Comparison of ENCODE assay signal across 8 cellular contexts in genomic region chr15:66287461-66288055, GRCh38. TPM values are rescaled to one million over a fixed set of nuclear protein-coding genes. Genes with fewer than 3 reads are reported as not detected.
DNase-seq lines count a peak whose midpoint lies in the region; ATAC-seq lines count a peak whose summit lies in the region.

No MANE protein-coding gene starts in this region.

- no peak overlapping the region for H3K4me3 Mint-ChIP-seq in stimulated activated memory B cell treated with anti-CD40 and anti-IgM and Interleukin-4, amounts not matched to agents 10 μg/mL and 1 μg/mL and 100 μg/mL, for 72 hours
- no peak overlapping the region for H3K4me3 Mint-ChIP-seq in stimulated activated effector memory CD8-positive, alpha-beta T cell treated with anti-CD3 and anti-CD28 coated beads, Interleukin-12 subunit alpha, Interleukin-12 subunit beta, amount 100 ng/mL, for 72 hours

- H3K4me1 Mint-ChIP-seq in stimulated activated memory B cell treated with anti-CD40 and anti-IgM and Interleukin-4, amounts not matched to agents 10 μg/mL and 1 μg/mL and 100 μg/mL, for 72 hours, result peaks cover 22% of the 10 kb centered on the region
- peaks cover 21% of the 10 kb centered on the region for H3K4me1 Mint-ChIP-seq in stimulated activated effector memory CD8-positive, alpha-beta T cell treated with anti-CD3 and anti-CD28 coated beads, Interleukin-12 subunit alpha, Interleukin-12 subunit beta, amount 100 ng/mL, for 72 hours

- no peaks in the 10 kb centered on the region for H3K27me3 Mint-ChIP-seq in stimulated activated memory B cell treated with anti-CD40 and anti-IgM and Interleukin-4, amounts not matched to agents 10 μg/mL and 1 μg/mL and 100 μg/mL, for 72 hours

- H3K9me3 Mint-ChIP-seq in stimulated activated memory B cell treated with anti-CD40 and anti-IgM and Interleukin-4, amounts not matched to agents 10 μg/mL and 1 μg/mL and 100 μg/mL, for 72 hours, result no peaks in the 10 kb centered on the region
- H3K9me3 Mint-ChIP-seq in stimulated activated effector memory CD8-positive, alpha-beta T cell treated with anti-CD3 and anti-CD28 coated beads, Interleukin-12 subunit alpha, Interleukin-12 subunit beta, amount 100 ng/mL, for 72 hours, result no peaks in the 10 kb centered on the region

- H3K27ac Mint-ChIP-seq in stimulated activated memory B cell treated with anti-CD40 and anti-IgM and Interleukin-4, amounts not matched to agents 10 μg/mL and 1 μg/mL and 100 μg/mL, for 72 hours, result no peak overlapping the region
- H3K27ac Mint-ChIP-seq in stimulated activated effector memory CD8-positive, alpha-beta T cell treated with anti-CD3 and anti-CD28 coated beads, Interleukin-12 subunit alpha, Interleukin-12 subunit beta, amount 100 ng/mL, for 72 hours, result no peak overlapping the region

- no peaks in the 10 kb centered on the region for H3K36me3 Mint-ChIP-seq in stimulated activated memory B cell treated with anti-CD40 and anti-IgM and Interleukin-4, amounts not matched to agents 10 μg/mL and 1 μg/mL and 100 μg/mL, for 72 hours
- H3K36me3 Mint-ChIP-seq in stimulated activated effector memory CD8-positive, alpha-beta T cell treated with anti-CD3 and anti-CD28 coated beads, Interleukin-12 subunit alpha, Interleukin-12 subunit beta, amount 100 ng/mL, for 72 hours, result peaks cover 5% of the 10 kb centered on the region

- ATAC-seq in stimulated activated memory B cell treated with anti-CD40 and anti-IgM and Interleukin-4, amounts not matched to agents 10 μg/mL and 1 μg/mL and 100 μg/mL, for 72 hours, result no peak
- no peak for ATAC-seq in stimulated activated effector memory CD8-positive, alpha-beta T cell treated with anti-CD3 and anti-CD28 coated beads, Interleukin-12 subunit alpha, Interleukin-12 subunit beta, amount 100 ng/mL, for 72 hours

- DNase-seq in NOMO-1 (lab: John Stamatoyannopoulos, UW; ENCODE audit: unreplicated experiment in 2 of 2) (peak; percentile 13 to 56), NOMO-1 treated with dmso at 0.1 percent for 144 hours (lab: John Stamatoyannopoulos, UW; ENCODE audit: unreplicated experiment) (no peak), NCI-H2171 (lab: John Stamatoyannopoulos, UW) (peak; percentile 52), myocyte (ENCODE audit: low read depth) (peak; percentile 64), GM19238 (ENCODE audit: insufficient read length, low spot score) (no peak)
- peak; percentile 14 for DNase-seq in central memory CD4-positive, alpha-beta T cell
- no peak for DNase-seq in stimulated activated effector memory CD8-positive, alpha-beta T cell treated with anti-CD3 and anti-CD28 coated beads, Interleukin-12 subunit alpha, Interleukin-12 subunit beta, amount 100 ng/mL, for 72 hours (ENCODE audit: low spot score in 2 of 2)

RNA-seq across cellular contexts. Expression of gene DIS3L, which starts 5.8 kb away (rescaled TPM):
- total RNA-seq in myocyte, result 27.3 and 28.5 TPM in 2 replicates
- polyA plus RNA-seq in myocyte (2012), result 15.0 TPM

RNA-seq across cellular contexts. Expression of gene MEGF11, which starts 34.0 kb away (rescaled TPM):
- not detected in 2 replicates for total RNA-seq in myocyte
- polyA plus RNA-seq in myocyte (2012), result 0.45 TPM

Comparison
In these comparisons a context has a peak if more than half of its experiments do, and no peak if none do; other contexts are left out.
1. DNase-seq: peak in NOMO-1 (2 of 2), NCI-H2171 (single experiment), central memory CD4-positive, alpha-beta T cell (single experiment) and myocyte (single experiment); none in NOMO-1 treated with dmso at 0.1 percent for 144 hours (single experiment), GM19238 (single experiment) and stimulated activated effector memory CD8-positive, alpha-beta T cell treated with anti-CD3 and anti-CD28 coated beads, Interleukin-12 subunit alpha, Interleukin-12 subunit beta, amount 100 ng/mL, for 72 hours (0 of 2).